ENCODE assay signal across 1 cellular context in genomic region chrX:109934935-109935334, GRCh38.
TF ChIP-seq lines count a peak whose summit lies in the region.

No MANE protein-coding gene starts in this region.

TF ChIP-seq in IMR-90, 13 proteins besides CTCF, POLR2A, EP300 and RAD21:
- TF ChIP-seq CHD1 (IDR thresholded peaks at IDR 0.05; ENCODE audit: low read depth, low read length) (no peak), RCOR1 (IDR thresholded peaks at IDR 0.05; ENCODE audit: insufficient replicate concordance, low read length) (no peak), RFX5 (IDR thresholded peaks at IDR 0.05; ENCODE audit: low read depth, low read length) (no peak), FOS (IDR thresholded peaks at IDR 0.05; ENCODE audit: low read depth, low read length) (no peak), NFE2L2 (IDR thresholded peaks at IDR 0.05; ENCODE audit: low read depth, low read length) (no peak), ELK1 (IDR thresholded peaks at IDR 0.05; ENCODE audit: borderline replicate concordance, low read depth, low read length) (no peak), MAZ (IDR thresholded peaks at IDR 0.05; ENCODE audit: borderline replicate concordance, low read depth, low read length) (no peak), MXI1 (IDR thresholded peaks at IDR 0.05; ENCODE audit: borderline replicate concordance, low read depth, low read length) (no peak), USF2 (IDR thresholded peaks at IDR 0.05; ENCODE audit: low read depth, low read length) (no peak), SMC3 (IDR thresholded peaks at IDR 0.05; ENCODE audit: low read depth, low read length) (no peak)
TF ChIP-seq in IMR-90: peak in this region for 0.
